In the genomic region with DNA sequence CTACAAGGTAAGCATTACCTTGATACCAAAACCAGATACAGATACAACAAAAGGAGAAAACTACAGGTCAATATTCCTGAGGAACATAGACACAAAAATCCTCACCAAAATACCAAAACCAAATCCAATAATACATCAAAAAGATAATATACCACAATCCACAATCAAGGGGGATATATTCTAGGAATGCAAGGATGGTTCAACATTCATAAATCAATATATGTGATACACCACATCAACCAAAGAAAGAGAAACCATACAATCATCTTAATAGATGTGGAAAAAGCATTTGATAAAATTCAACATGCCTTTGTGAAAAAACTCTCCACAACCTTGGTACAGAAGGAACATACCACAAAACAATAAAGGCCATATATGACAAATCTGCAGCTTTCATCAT, we compare ENCODE assay signal across 31 cellular contexts. TPM values are rescaled to one million over a fixed set of nuclear protein-coding genes. Genes with fewer than 3 reads are reported as not detected.
"Had no signal": no experiment of that assay in that cellular context is flagged by ENCODE, and none has a peak within 500 bp of the region (broad histone marks: within the 10 kb centered on the region; RNA-seq: fewer than 3 reads in every experiment).

No MANE protein-coding gene starts in this region.

- ATAC-seq: activated CD8-positive, alpha-beta T cell treated with anti-CD3 and anti-CD28 coated beads for 36 hours; activated naive CD4-positive, alpha-beta T cell treated with anti-CD3 and anti-CD28 coated beads, Interleukin-2, amount 50 U/mL, for 72 hours; activated T-cell treated with anti-CD3 and anti-CD28 coated beads, Interleukin-2, amount 50 U/mL, for 4 hours; activated T-cell treated with anti-CD3 and anti-CD28 coated beads, Interleukin-2, amount 50 U/mL, for 72 hours; activated T-helper 17 cell treated with anti-CD3 and anti-CD28 coated beads, Interleukin-2, amount 50 U/mL, for 72 hours had no signal

- H3K27me3 ChIP-seq: adrenal gland, cardiac muscle cell had no signal

- H3K4me1 ChIP-seq: adrenal gland had no signal

- H3K4me3 ChIP-seq: adrenal gland, cardiac muscle cell had no signal

- H3K27ac ChIP-seq: adrenal gland, cardiac muscle cell, VCaP had no signal

- DNase-seq: activated B cell treated with CpG ODN at 0.5 μM for 24 hours; activated CD4-positive, alpha-beta memory T cell treated with anti-CD3 and anti-CD28 coated beads for 36 hours; activated CD4-positive, alpha-beta T cell treated with anti-CD3 and anti-CD28 coated beads for 4 hours; activated CD4-positive, alpha-beta T cell treated with anti-CD3 and anti-CD28 coated beads, Interleukin-2, amount 10 ng/mL, durations not matched to agents 24 days and 14 days; activated CD4-positive, alpha-beta T cell treated with anti-CD3 and anti-CD28 coated beads, Interleukin-2, amount 50 U/mL, for 1 hour; activated CD4-positive, alpha-beta T cell treated with anti-CD3 and anti-CD28 coated beads, Interleukin-2, amount 50 U/mL, for 4 hours; activated CD4-positive, CD25-positive, alpha-beta regulatory T cell treated with anti-CD3 and anti-CD28 coated beads, Interleukin-2, amount 50 U/mL, for 72 hours; activated CD8-positive, alpha-beta memory T cell treated with anti-CD3 and anti-CD28 coated beads, Interleukin-2, amount 50 U/mL, for 4 hours; activated CD8-positive, alpha-beta T cell treated with anti-CD3 and anti-CD28 coated beads for 36 hours; activated effector memory CD4-positive, alpha-beta T cell treated with anti-CD3 and anti-CD28 coated beads, Interleukin-2, amount 50 U/mL, for 16 hours; activated gamma-delta T cell treated with Interleukin-2 at 50 U/mL for 16 hours; activated naive CD4-positive, alpha-beta T cell; activated naive CD4-positive, alpha-beta T cell treated with anti-CD3 and anti-CD28 coated beads for 36 hours; activated naive CD4-positive, alpha-beta T cell treated with anti-CD3 and anti-CD28 coated beads, Interleukin-2, amount 50 U/mL, for 16 hours; activated naive CD8-positive, alpha-beta T cell treated with anti-CD3 and anti-CD28 coated beads for 36 hours; activated T-cell treated with anti-CD3 and anti-CD28 coated beads for 4 hours; activated T-cell treated with anti-CD3 and anti-CD28 coated beads, Interleukin-2, amount 50 U/mL, for 1 hour; activated T-cell treated with anti-CD3 and anti-CD28 coated beads, Interleukin-2, amount 50 U/mL, for 4 hours; activated T-cell treated with anti-CD3 and anti-CD28 coated beads, Interleukin-2, amount 50 U/mL, for 72 hours; adrenal gland; amniotic stem cell; aorta; caudate nucleus; cerebellar nuclear complex; T-helper 2 cell; T-helper 9 cell had no signal

- H3K36me3 ChIP-seq: adrenal gland, cardiac muscle cell had no signal

RNA-seq across cellular contexts. Expression of a gene that starts 28.4 kb away (rescaled TPM):
- total RNA-seq: activated CD4-positive, alpha-beta T cell treated with anti-CD3 and anti-CD28 coated beads, Interleukin-2, amount 10 ng/mL, durations not matched to agents 24 days and 14 days; activated T-helper 1 cell treated with anti-CD3 and anti-CD28 coated beads, Interleukin-12 subunit alpha, Interleukin-12 subunit beta, Interleukin-2, Interleukin-4 antibody, amounts not matched to agents 30 ng/mL and 10 ng/mL and 1 ng/mL, durations not matched to agents 14 hours and 24 hours and 36 hours; activated T-helper 17 cell treated with anti-CD3 and anti-CD28 coated beads, Interleukin-2, amount 50 U/mL, for 72 hours had no signal
